8 cellular contexts compared by ENCODE assay signal in the genomic region with DNA sequence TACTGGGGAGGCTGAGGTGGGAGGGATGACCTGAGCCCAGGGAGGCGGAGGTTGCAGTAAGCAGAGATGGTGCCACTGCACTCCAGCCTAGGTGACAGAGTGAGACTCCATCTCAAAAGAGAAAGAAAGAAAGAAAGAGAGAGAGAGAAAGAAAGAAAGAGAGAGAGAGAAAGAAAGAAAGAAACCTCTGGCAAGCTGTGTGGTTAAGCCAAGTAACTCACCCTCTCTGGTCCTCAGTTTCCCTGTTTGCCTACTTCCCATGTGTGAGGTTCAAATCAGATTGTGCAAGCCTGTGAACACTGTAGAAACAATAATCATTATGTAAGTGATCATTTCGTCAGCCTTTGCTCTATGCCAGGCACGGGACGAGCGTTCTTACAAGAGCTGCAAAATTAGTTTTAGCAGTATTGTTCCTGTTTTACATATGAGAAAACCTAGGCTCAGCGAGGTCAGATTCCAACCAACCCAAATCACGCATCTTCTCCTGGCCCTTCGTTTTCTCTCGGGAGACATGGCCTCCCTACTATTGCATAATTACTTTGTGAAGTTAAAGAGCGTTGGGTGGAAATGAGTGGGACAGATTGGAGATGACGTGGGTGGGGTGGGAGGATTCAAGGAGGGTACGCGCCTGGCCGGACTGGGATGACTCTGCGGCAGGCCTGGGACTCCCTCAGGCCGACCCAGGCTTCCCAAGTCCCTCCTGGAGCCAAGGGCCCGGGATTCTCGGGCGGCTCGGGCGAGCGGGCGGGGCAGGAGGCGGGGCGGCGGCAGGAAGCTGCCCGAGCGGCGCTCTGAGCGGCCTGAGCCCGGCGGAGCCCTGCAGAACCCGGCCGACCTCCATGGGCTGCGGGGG. TPM values are rescaled to one million over a fixed set of nuclear protein-coding genes. Genes with fewer than 3 reads are reported as not detected.
DNase-seq lines count a peak whose midpoint lies in the region; ATAC-seq and TF ChIP-seq lines count a peak whose summit lies in the region.

A gene with protein sequence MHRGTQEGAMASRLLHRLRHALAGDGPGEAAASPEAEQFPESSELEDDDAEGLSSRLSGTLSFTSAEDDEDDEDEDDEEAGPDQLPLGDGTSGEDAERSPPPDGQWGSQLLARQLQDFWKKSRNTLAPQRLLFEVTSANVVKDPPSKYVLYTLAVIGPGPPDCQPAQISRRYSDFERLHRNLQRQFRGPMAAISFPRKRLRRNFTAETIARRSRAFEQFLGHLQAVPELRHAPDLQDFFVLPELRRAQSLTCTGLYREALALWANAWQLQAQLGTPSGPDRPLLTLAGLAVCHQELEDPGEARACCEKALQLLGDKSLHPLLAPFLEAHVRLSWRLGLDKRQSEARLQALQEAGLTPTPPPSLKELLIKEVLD (plus strand): TSS at position 770 of the 853 bp plus-strand sequence. CDS start 121 bp downstream, outside the sequence.

- peak; percentile 91 for DNase-seq in DMS 273 (lab: John Stamatoyannopoulos, UW; ENCODE audit: unreplicated experiment)
- peak; percentile 82 for DNase-seq in PC-3
- peak; percentile 91 to 99 for DNase-seq in cardiac muscle cell (ENCODE audit: low read depth in 1 of 2, low spot score in 1 of 2)
- peak in 49 of 56 donors; percentile 20 to 79 (median 66) for DNase-seq in nucleus accumbens (lab: John Stamatoyannopoulos, UW)

- POLR2A ChIA-PET in PC-3 (lab: Charles Lee; ENCODE audit: unreplicated experiment), result interaction anchor here (0.6 to 1.1 kb wide), 3 partner anchors 58 to 111 kb away, joined by 3 to 8 read pairs (median 3); a partner anchor contains a TSS

- peaks cover 35% of the 10 kb centered on the region for H3K4me1 ChIP-seq in PC-3 (ENCODE audit: insufficient read depth, low read length)
- peaks cover 33% of the 10 kb centered on the region for H3K4me1 ChIP-seq in cardiac muscle cell (ENCODE audit: low read depth)

- H3K36me3 ChIP-seq in PC-3 (ENCODE audit: low read depth, low read length), result no peaks in the 10 kb centered on the region
- H3K36me3 ChIP-seq in cardiac muscle cell, result no peaks in the 10 kb centered on the region

- H4K20me1 ChIP-seq in PC-3 (ENCODE audit: low read length), result no peaks in the 10 kb centered on the region

- intact Hi-C loops in PC-3 (cut with micrococcal nuclease), result loop anchor here (10.0 kb wide), 1 partner anchor 142 kb away; a partner anchor contains a TSS

- H3K27me3 ChIP-seq in PC-3 (ENCODE audit: low read length), result no peaks in the 10 kb centered on the region
- H3K27me3 ChIP-seq in cardiac muscle cell, result no peaks in the 10 kb centered on the region

- peak within 1 kb of the TSS; percentile 82 for H3K9ac ChIP-seq in PC-3 (ENCODE audit: low read length)

- TSS peak; percentile 62 for BruUV-seq in PC-3 (replicated peaks; lab: Mats Ljungman, UMichigan)

- TF ChIP-seq CTCF in PC-3 (conservative IDR thresholded peaks at IDR 0.05; ENCODE audit: low read depth, low read length), result no peak
- TF ChIP-seq CTCF in cardiac muscle cell (IDR thresholded peaks at IDR 0.05; ENCODE audit: low read depth, low read length), result no peak

- peaks cover 29% of the 10 kb centered on the region for H3K79me2 ChIP-seq in PC-3 (ENCODE audit: low read length)

- no peaks in the 10 kb centered on the region for H3F3A ChIP-seq in PC-3 (ENCODE audit: low read length, unreplicated experiment)

- CTCF ChIA-PET in PC-3 (lab: Charles Lee), result interaction anchor here (0.6 to 0.9 kb wide), 2 partner anchors 34 to 155 kb away, joined by 3 to 4 read pairs; no protein-coding TSS in a partner anchor

- H3K27ac ChIP-seq in PC-3 (ENCODE audit: low read length) (peak within 1 kb of the TSS; percentile 66), angular gyrus (ENCODE audit: low read depth, low read length) (peak within 1 kb of the TSS; percentile 91), cardiac muscle cell (peak within 1 kb of the TSS; percentile 87)

- peak; percentile 55 for ATAC-seq in HG03175 (IDR thresholded peaks at IDR 0.05; ENCODE audit: unreplicated experiment)
- peak; percentile 77 for ATAC-seq in PC-3
- ATAC-seq in HG02884 (IDR thresholded peaks at IDR 0.05; ENCODE audit: unreplicated experiment), result no peak
- no peak for ATAC-seq in GM18519 (IDR thresholded peaks at IDR 0.05; ENCODE audit: low FRiP score, unreplicated experiment)

- H3K9me2 ChIP-seq in PC-3 (replicated peaks; ENCODE audit: low read length), result no peaks in the 10 kb centered on the region

- H3K4me3 ChIP-seq in PC-3 (ENCODE audit: low read length), result peak within 1 kb of the TSS; percentile 78
- H3K4me3 ChIP-seq in cardiac muscle cell, result peak within 1 kb of the TSS; percentile 66

- peak within 1 kb of the TSS; percentile 91 for H3K4me2 ChIP-seq in PC-3 (ENCODE audit: low read length)

- peak within 1 kb of the TSS; percentile 71 for H2AFZ ChIP-seq in PC-3 (ENCODE audit: low read length)

- H3K9me3 ChIP-seq in PC-3 (ENCODE audit: low read length) (no peaks in the 10 kb centered on the region), cardiac muscle cell (ENCODE audit: low read depth) (no peaks in the 10 kb centered on the region)

RNA-seq across cellular contexts. Expression of the gene that starts here (rescaled TPM):
- total RNA-seq in PC-3 (2014; rRNA removed) (90.1 and 108 TPM in 2 replicates), cardiac muscle cell (109 and 270 TPM in 2 replicates)
- polyA plus RNA-seq in cardiac muscle cell, result 42.7 and 66.8 TPM in 2 replicates

Comparison
In these comparisons a context has a peak if more than half of its experiments do, and no peak if none do; other contexts are left out.
1. ATAC-seq: peak in HG03175 (single experiment) and PC-3 (single experiment); none in HG02884 (single experiment) and GM18519 (single experiment).
2. Peak in every context shown above with its lines, with median percentiles within 50 percentile points of each other: DNase-seq and H3K27ac ChIP-seq.